In genomic region chr2:133953524-133953923, GRCh38 we compare ENCODE assay signal across 11 cellular contexts.
DNase-seq lines count a peak whose midpoint lies in the region; ATAC-seq and TF ChIP-seq lines count a peak whose summit lies in the region.
"Had no signal": no experiment of that assay in that cellular context is flagged by ENCODE, and none has a peak within 500 bp of the region (broad histone marks: within the 10 kb centered on the region; RNA-seq: fewer than 3 reads in every experiment).

No MANE protein-coding gene starts in this region.

- no peaks in the 10 kb centered on the region for H3K36me3 Mint-ChIP-seq in activated B cell treated with CpG ODN at 0.5 μM for 24 hours (ENCODE audit: low read depth)

- ATAC-seq in GM18868 (IDR thresholded peaks at IDR 0.05; ENCODE audit: unreplicated experiment) = peak; percentile 65
- peak; percentile 77 for ATAC-seq in GM21717 (IDR thresholded peaks at IDR 0.05; ENCODE audit: unreplicated experiment)
- peak; percentile 50 for ATAC-seq in HG03196 (IDR thresholded peaks at IDR 0.05; ENCODE audit: unreplicated experiment)
- ATAC-seq in activated B cell treated with CpG ODN at 0.5 μM for 24 hours (ENCODE audit: low read depth) = peak; percentile 84
- ATAC-seq: SK-N-SH treated with all-trans-retinoic acid at 6 μM for 48 hours had no signal

- no peaks in the 10 kb centered on the region for H3K27me3 Mint-ChIP-seq in activated B cell treated with CpG ODN at 0.5 μM for 24 hours

- CTCF ChIA-PET in activated B cell treated with CpG ODN at 0.5 μM for 24 hours (lab: Charles Lee) = interaction anchor here (1.4 kb wide), 1 partner anchor 165 kb away, joined by 7 read pairs; no protein-coding TSS in a partner anchor

- POLR2A ChIA-PET in activated B cell treated with CpG ODN at 0.5 μM for 24 hours (lab: Charles Lee) = interaction anchor here (1.1 to 1.6 kb wide), 2 partner anchors 252 to 458 kb away, joined by 3 read pairs; no protein-coding TSS in a partner anchor

- H3K4me1 Mint-ChIP-seq in activated B cell treated with CpG ODN at 0.5 μM for 24 hours = peaks cover 83% of the 10 kb centered on the region

- H3K4me3 Mint-ChIP-seq in activated B cell treated with CpG ODN at 0.5 μM for 24 hours = peak overlapping the region; percentile 46

- H3K9me3 Mint-ChIP-seq in activated B cell treated with CpG ODN at 0.5 μM for 24 hours = no peaks in the 10 kb centered on the region

- H3K27ac Mint-ChIP-seq in activated B cell treated with CpG ODN at 0.5 μM for 24 hours = peak overlapping the region; percentile 78

- intact Hi-C loops in activated B cell treated with CpG ODN at 0.5 μM for 24 hours (cut with micrococcal nuclease) = loop anchor here (1.0 to 10.0 kb wide), 9 partner anchors 67 to 781 kb away; partner anchors contain the start of gene MGAT5

- DNase-seq in activated B cell treated with CpG ODN at 0.5 μM for 24 hours (peak; percentile 44), HUDEP-2 (lab: John Stamatoyannopoulos, UW; ENCODE audit: unreplicated experiment in 76 of 76) (no peak), T1000 (lab: John Stamatoyannopoulos, UW) (no peak), NCI-H774 (lab: John Stamatoyannopoulos, UW) (no peak)
- DNase-seq in stimulated activated CD4-positive, alpha-beta T cell treated with anti-CD3 and anti-CD28 coated beads, Interleukin-4, amount 100 ng/mL, for 1 hour = no peak
- DNase-seq: activated CD8-positive, alpha-beta memory T cell treated with anti-CD3 and anti-CD28 coated beads for 24 hours; NCI-H2227 treated with DMSO at 0.1 percent for 48 hours had no signal

- TF ChIP-seq CTCF in activated B cell treated with CpG ODN at 0.5 μM for 24 hours (IDR thresholded peaks at IDR 0.05) = no peak
